In the genomic region with DNA sequence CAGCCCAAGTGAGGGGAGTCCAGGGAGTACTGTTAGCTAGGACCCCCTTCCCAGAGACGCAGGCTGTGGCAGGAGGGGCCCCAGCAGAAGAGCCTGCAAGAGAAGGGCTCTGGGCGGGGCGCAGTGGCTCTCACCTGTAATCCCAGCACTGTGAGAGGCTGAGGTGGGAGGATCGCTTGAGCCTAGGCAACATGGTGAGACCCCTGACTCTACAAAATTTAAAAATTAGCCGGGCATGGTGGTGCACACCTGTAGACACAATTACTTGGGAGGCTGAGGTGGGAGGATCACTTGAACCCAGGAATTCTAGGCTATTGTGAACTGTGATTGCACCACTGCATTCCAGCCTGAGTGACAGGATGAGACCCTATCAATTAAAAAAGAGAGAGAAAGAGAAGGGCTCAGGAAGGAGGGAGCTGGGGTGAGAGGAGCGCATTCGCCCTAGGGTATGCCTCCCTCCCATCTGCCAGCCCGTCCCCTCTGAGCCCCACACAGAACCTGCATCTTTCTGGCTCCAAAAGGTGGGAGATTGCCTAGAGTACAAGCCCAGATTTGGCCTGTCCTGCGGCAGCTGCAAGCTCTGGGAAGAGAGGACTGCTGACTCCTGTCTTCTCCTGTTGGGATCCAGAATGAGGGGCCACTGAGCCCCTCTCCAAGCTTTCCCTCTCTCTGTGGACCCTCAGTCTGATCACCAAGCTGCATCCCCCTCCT, we compare ENCODE assay signal across 18 cellular contexts.
"Had no signal": no experiment of that assay in that cellular context is flagged by ENCODE, and none has a peak within 500 bp of the region (broad histone marks: within the 10 kb centered on the region; RNA-seq: fewer than 3 reads in every experiment).

No MANE protein-coding gene starts in this region.

- H3K9me3 ChIP-seq: adrenal gland, lower lobe of right lung, SK-N-SH, upper lobe of left lung had no signal

- H3K9ac ChIP-seq: parathyroid adenoma, SK-N-SH had no signal

- H3K36me3 Mint-ChIP-seq: mesothelial cell of epicardium; stimulated activated effector memory CD8-positive, alpha-beta T cell treated with anti-CD3 and anti-CD28 coated beads, Interleukin-12 subunit alpha, Interleukin-12 subunit beta, amount 100 ng/mL, for 72 hours; T-cell had no signal

- H3K4me3 Mint-ChIP-seq: activated naive CD4-positive, alpha-beta T cell treated with anti-CD3 and anti-CD28 coated beads, Interleukin-2, amount 10 ng/mL, durations not matched to agents 7 days and 5 days; mesothelial cell of epicardium; stimulated activated effector memory CD8-positive, alpha-beta T cell treated with anti-CD3 and anti-CD28 coated beads, Interleukin-12 subunit alpha, Interleukin-12 subunit beta, amount 100 ng/mL, for 72 hours; T-cell had no signal

- H3K9me3 Mint-ChIP-seq: activated naive CD4-positive, alpha-beta T cell treated with anti-CD3 and anti-CD28 coated beads, Interleukin-2, amount 10 ng/mL, durations not matched to agents 7 days and 5 days; mesothelial cell of epicardium; stimulated activated effector memory CD8-positive, alpha-beta T cell treated with anti-CD3 and anti-CD28 coated beads, Interleukin-12 subunit alpha, Interleukin-12 subunit beta, amount 100 ng/mL, for 72 hours; T-cell had no signal

- FAIRE-seq: colon, endometrium had no signal

- H3K4me3 ChIP-seq: adrenal gland, lower lobe of right lung, upper lobe of left lung had no signal

- DNase-seq: activated CD4-positive, alpha-beta T cell treated with anti-CD3 and anti-CD28 coated beads, Interleukin-2, amount 50 U/mL, for 48 hours; activated naive CD4-positive, alpha-beta T cell treated with anti-CD3 and anti-CD28 coated beads, Interleukin-2, amount 10 ng/mL, durations not matched to agents 7 days and 5 days; activated T-cell treated with anti-CD3 and anti-CD28 coated beads, Interleukin-2, amount 50 U/mL, for 1 hour; adrenal gland; caudate nucleus; glutamatergic neuron; lower lobe of right lung; SK-N-SH; T-cell; T-helper 9 cell; upper lobe of left lung had no signal

- ATAC-seq: activated CD4-positive, CD25-positive, alpha-beta regulatory T cell treated with anti-CD3 and anti-CD28 coated beads, Interleukin-2, amount 50 U/mL, for 24 hours; esophagus mucosa; lower lobe of right lung; stimulated activated effector memory CD8-positive, alpha-beta T cell treated with anti-CD3 and anti-CD28 coated beads, Interleukin-12 subunit alpha, Interleukin-12 subunit beta, amount 100 ng/mL, for 72 hours; T-cell had no signal

- H3K27ac Mint-ChIP-seq: activated naive CD4-positive, alpha-beta T cell treated with anti-CD3 and anti-CD28 coated beads, Interleukin-2, amount 10 ng/mL, durations not matched to agents 7 days and 5 days; mesothelial cell of epicardium; stimulated activated effector memory CD8-positive, alpha-beta T cell treated with anti-CD3 and anti-CD28 coated beads, Interleukin-12 subunit alpha, Interleukin-12 subunit beta, amount 100 ng/mL, for 72 hours; T-cell had no signal

- H3K27ac ChIP-seq: adrenal gland, lower lobe of right lung, parathyroid adenoma had no signal

- H3K27me3 ChIP-seq: adrenal gland, upper lobe of left lung had no signal

- H3K36me3 ChIP-seq: adrenal gland, lower lobe of right lung, upper lobe of left lung had no signal
